ENCODE assay signal across 7 cellular contexts in genomic region chr3:101753386-101754113, GRCh38. TPM values are rescaled to one million over a fixed set of nuclear protein-coding genes. Genes with fewer than 3 reads are reported as not detected.
DNase-seq lines count a peak whose midpoint lies in the region; ATAC-seq and TF ChIP-seq lines count a peak whose summit lies in the region.
"Not testable (repeated sequence)": the region's sequence is repeated elsewhere in the genome, so short reads cannot be mapped to it uniquely, and the experiment has no call there.

No MANE protein-coding gene starts in this region.

- peaks cover 66% of the 10 kb centered on the region for H3K36me3 Mint-ChIP-seq in activated CD4-positive, alpha-beta memory T cell treated with anti-CD3 and anti-CD28 coated beads, Interleukin-2, amount 10 ng/mL, durations not matched to agents 7 days and 5 days (ENCODE audit: low read depth)
- H3K36me3 Mint-ChIP-seq in central memory CD8-positive, alpha-beta T cell (ENCODE audit: insufficient read depth): peaks cover 20% of the 10 kb centered on the region

- H3K27ac ChIP-seq in Peyer's patch, spleen: not testable (repeated sequence)

- TF ChIP-seq CTCF in Peyer's patch (IDR thresholded peaks at IDR 0.05); spleen (IDR thresholded peaks at IDR 0.05 in 8 of 11, conservative IDR thresholded peaks at IDR 0.05 in 3 of 11): not testable (repeated sequence)

- intact Hi-C loops in spleen (cut with DNase I; ENCODE audit: low total_unique reads): not testable (repeated sequence)

- H3K4me1 ChIP-seq in Peyer's patch, spleen: not testable (repeated sequence)

- CTCF ChIA-PET in activated CD4-positive, alpha-beta memory T cell treated with anti-CD3 and anti-CD28 coated beads, Interleukin-2, amount 10 ng/mL, durations not matched to agents 7 days and 5 days (lab: Charles Lee): interaction anchor here (0.7 kb wide), 1 partner anchor 11 kb away, joined by 6 read pairs; no protein-coding TSS in a partner anchor

- peak overlapping the region; percentile 21 for H3K4me3 Mint-ChIP-seq in activated CD4-positive, alpha-beta memory T cell treated with anti-CD3 and anti-CD28 coated beads, Interleukin-2, amount 10 ng/mL, durations not matched to agents 7 days and 5 days
- peak overlapping the region; percentile 16 for H3K4me3 Mint-ChIP-seq in central memory CD8-positive, alpha-beta T cell

- H3K4me1 Mint-ChIP-seq in activated CD4-positive, alpha-beta memory T cell treated with anti-CD3 and anti-CD28 coated beads, Interleukin-2, amount 10 ng/mL, durations not matched to agents 7 days and 5 days: peaks cover 29% of the 10 kb centered on the region
- peaks cover 38% of the 10 kb centered on the region for H3K4me1 Mint-ChIP-seq in central memory CD8-positive, alpha-beta T cell

- peaks cover 0 to 30% (median 0%) of the 10 kb centered on the region in 3 donors for H3K36me3 ChIP-seq in Peyer's patch
- peaks cover 0 to 61% (median 33%) of the 10 kb centered on the region in 6 donors for H3K36me3 ChIP-seq in spleen

- TF ChIP-seq POLR2A in Peyer's patch (IDR thresholded peaks at IDR 0.05); spleen (IDR thresholded peaks at IDR 0.05): not testable (repeated sequence)

- not testable (repeated sequence) for H3K9me3 ChIP-seq in Peyer's patch
- H3K9me3 ChIP-seq in spleen: peaks cover 0 to 16% (median 2%) of the 10 kb centered on the region in 8 donors

- H3K27me3 ChIP-seq in Peyer's patch; spleen (replicated peaks in 1 of 7): not testable (repeated sequence)

- H3K27me3 Mint-ChIP-seq in activated CD4-positive, alpha-beta memory T cell treated with anti-CD3 and anti-CD28 coated beads, Interleukin-2, amount 10 ng/mL, durations not matched to agents 7 days and 5 days; central memory CD8-positive, alpha-beta T cell: not testable (repeated sequence)

- POLR2A ChIA-PET in activated CD4-positive, alpha-beta memory T cell treated with anti-CD3 and anti-CD28 coated beads, Interleukin-2, amount 10 ng/mL, durations not matched to agents 7 days and 5 days (lab: Charles Lee): not testable (repeated sequence)

- WGBS in spleen, 5 donors: 86 to 96% (median 91%) methylated on average over 10 to 22 of the region's 23 CpGs

- H3K9me3 Mint-ChIP-seq in activated CD4-positive, alpha-beta memory T cell treated with anti-CD3 and anti-CD28 coated beads, Interleukin-2, amount 10 ng/mL, durations not matched to agents 7 days and 5 days; central memory CD8-positive, alpha-beta T cell: not testable (repeated sequence)

- ATAC-seq in central memory CD8-positive, alpha-beta T cell (replicated peaks; ENCODE audit: extremely low read depth, poor library complexity, severe bottlenecking): not testable (repeated sequence)

- DNase-seq in Jurkat, Clone E6-1 (ENCODE audit: low read depth, low spot score): not testable (repeated sequence)
- DNase-seq in Peyer's patch: peak in 2 of 3 donors; percentile 36 to 77
- peak; percentile 20 for DNase-seq in T-helper 9 cell
- DNase-seq in activated CD4-positive, alpha-beta memory T cell treated with anti-CD3 and anti-CD28 coated beads, Interleukin-2, amount 10 ng/mL, durations not matched to agents 7 days and 5 days: peak; percentile 69
- DNase-seq in activated effector memory CD4-positive, alpha-beta T cell treated with Interleukin-2 at 50 U/mL for 16 hours: peak; percentile 66
- DNase-seq in central memory CD8-positive, alpha-beta T cell (ENCODE audit: low spot score in 2 of 2): peak in 1 of 2 donors; percentile 46
- peak; percentile 56 for DNase-seq in spleen

- peak overlapping the region; percentile 37 for H3K4me3 ChIP-seq in Jurkat, Clone E6-1 (ENCODE audit: low read length)
- not testable (repeated sequence) for H3K4me3 ChIP-seq in Peyer's patch, spleen

- peak overlapping the region; percentile 59 for H3K27ac Mint-ChIP-seq in activated CD4-positive, alpha-beta memory T cell treated with anti-CD3 and anti-CD28 coated beads, Interleukin-2, amount 10 ng/mL, durations not matched to agents 7 days and 5 days
- peak overlapping the region; percentile 77 for H3K27ac Mint-ChIP-seq in central memory CD8-positive, alpha-beta T cell (ENCODE audit: low read depth)

RNA-seq across cellular contexts. Expression of gene NXPE3, which starts 25.5 kb away (rescaled TPM):
- 16.4 TPM for polyA plus RNA-seq in Jurkat, Clone E6-1 (2012; ENCODE audit: insufficient read depth, insufficient read length)
- total RNA-seq in Peyer's patch (10 to 100 TPM in 1 of 4 donors, 1 to 10 TPM in 3; 1.4 to 62.7 (median 3.2) TPM), spleen (10 to 100 TPM; 21.7 to 39.1 (median 27.1) TPM)
- 10 to 100 TPM; 22.4 to 23.6 TPM for total RNA-seq in activated CD4-positive, alpha-beta memory T cell treated with anti-CD3 and anti-CD28 coated beads, Interleukin-2, amount 10 ng/mL, durations not matched to agents 7 days and 5 days
- 10 to 100 TPM in 2 of 3 donors, 1 to 10 TPM in 1; 6.9 to 12.0 (median 11.2) TPM for polyA plus RNA-seq in spleen

RNA-seq across cellular contexts. Expression of gene CEP97, which starts 29.1 kb away (rescaled TPM):
- polyA plus RNA-seq in Jurkat, Clone E6-1 (2012; ENCODE audit: insufficient read depth, insufficient read length): 10.9 TPM
- total RNA-seq in Peyer's patch (10 to 100 TPM in 1 of 4 donors, 1 to 10 TPM in 3; 3.3 to 18.2 (median 4.7) TPM), spleen (10 to 100 TPM in 3 of 7 donors, 1 to 10 TPM in 4; 8.7 to 18.2 (median 10.0) TPM)
- 10 to 100 TPM; 22.7 to 25.8 TPM for total RNA-seq in activated CD4-positive, alpha-beta memory T cell treated with anti-CD3 and anti-CD28 coated beads, Interleukin-2, amount 10 ng/mL, durations not matched to agents 7 days and 5 days
- 1 to 10 TPM in 2 of 3 donors, under 1 TPM in 1; 1.00 to 2.2 (median 1.6) TPM for polyA plus RNA-seq in spleen
